Comparison of ENCODE assay signal across 26 cellular contexts in the genomic region with DNA sequence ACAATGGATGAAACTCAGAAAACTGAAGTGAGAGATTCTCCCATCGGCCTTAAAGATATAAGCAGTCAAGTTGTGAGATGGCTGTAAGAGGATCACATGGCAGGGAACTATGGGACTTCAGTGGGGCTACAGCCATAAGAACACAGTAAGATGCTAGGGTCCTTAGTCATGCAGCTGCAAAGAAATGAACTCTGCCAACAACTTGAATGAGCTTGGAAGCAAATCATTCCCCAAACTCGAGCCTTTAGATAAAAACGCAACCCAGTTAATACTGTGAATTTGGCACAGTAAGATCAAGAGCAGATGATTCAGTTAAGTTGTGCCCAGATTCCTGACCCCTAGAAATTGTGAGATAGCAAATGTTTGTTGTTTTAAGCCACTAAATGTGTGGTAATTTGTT.
DNase-seq lines count a peak whose midpoint lies in the region; ATAC-seq and TF ChIP-seq lines count a peak whose summit lies in the region.
"Had no signal": no experiment of that assay in that cellular context is flagged by ENCODE, and none has a peak within 500 bp of the region (broad histone marks: within the 10 kb centered on the region; RNA-seq: fewer than 3 reads in every experiment).

No MANE protein-coding gene starts in this region.

- peak overlapping the region; percentile 87 for H3K27ac Mint-ChIP-seq in CD4-positive, alpha-beta T cell
- H3K27ac Mint-ChIP-seq in HFFc6 (no peak overlapping the region), WTC11 (no peak overlapping the region)
- H3K27ac Mint-ChIP-seq: GM23338, memory B cell had no signal

- H3K9me3 ChIP-seq in CD4-positive, alpha-beta T cell (ENCODE audit: control insufficient read depth, low read length): no peaks in the 10 kb centered on the region
- H3K9me3 ChIP-seq: adrenal gland, neutrophil, stomach, tibial nerve had no signal

- H3K9me3 Mint-ChIP-seq in CD4-positive, alpha-beta T cell: no peaks in the 10 kb centered on the region
- H3K9me3 Mint-ChIP-seq in HFFc6: no peaks in the 10 kb centered on the region
- no peaks in the 10 kb centered on the region for H3K9me3 Mint-ChIP-seq in activated T-cell treated with anti-CD3 and anti-CD28 coated beads, Interleukin-2, amount 50 U/mL, for 4 hours
- no peaks in the 10 kb centered on the region for H3K9me3 Mint-ChIP-seq in WTC11
- H3K9me3 Mint-ChIP-seq: activated T-helper 17 cell treated with anti-CD3 and anti-CD28 coated beads, Interleukin-2, amount 50 U/mL, for 72 hours; GM23338; memory B cell had no signal

- POLR2A ChIA-PET in CD4-positive, alpha-beta T cell (lab: Charles Lee): interaction anchor here (0.9 kb wide), 1 partner anchor 116 kb away, joined by 4 read pairs; no protein-coding TSS in a partner anchor
- POLR2A ChIA-PET in WTC11 (lab: Charles Lee): no interaction called here

- no peak for ATAC-seq in CD4-positive, alpha-beta T cell (ENCODE audit: poor library complexity)
- no peak for ATAC-seq in activated T-cell treated with anti-CD3 and anti-CD28 coated beads, Interleukin-2, amount 50 U/mL, for 4 hours
- no peak for ATAC-seq in WTC11
- ATAC-seq: activated T-helper 17 cell treated with anti-CD3 and anti-CD28 coated beads, Interleukin-2, amount 50 U/mL, for 72 hours; GM23338 had no signal

- peaks cover 39% of the 10 kb centered on the region for H3K4me1 Mint-ChIP-seq in CD4-positive, alpha-beta T cell (ENCODE audit: low read depth)
- H3K4me1 Mint-ChIP-seq in HFFc6 (ENCODE audit: low read depth) (peaks cover 57% of the 10 kb centered on the region), WTC11 (peaks cover 28% of the 10 kb centered on the region)
- peaks cover 28% of the 10 kb centered on the region for H3K4me1 Mint-ChIP-seq in activated T-cell treated with anti-CD3 and anti-CD28 coated beads, Interleukin-2, amount 50 U/mL, for 4 hours (ENCODE audit: low read depth)
- H3K4me1 Mint-ChIP-seq: memory B cell had no signal

- no peaks in the 10 kb centered on the region for H3K27me3 Mint-ChIP-seq in CD4-positive, alpha-beta T cell
- H3K27me3 Mint-ChIP-seq in HFFc6 (ENCODE audit: insufficient read depth) (no peaks in the 10 kb centered on the region), WTC11 (ENCODE audit: low read depth) (no peaks in the 10 kb centered on the region)
- peaks cover 1% of the 10 kb centered on the region for H3K27me3 Mint-ChIP-seq in activated T-cell treated with anti-CD3 and anti-CD28 coated beads, Interleukin-2, amount 50 U/mL, for 4 hours (ENCODE audit: low read depth)
- H3K27me3 Mint-ChIP-seq: activated T-helper 17 cell treated with anti-CD3 and anti-CD28 coated beads, Interleukin-2, amount 50 U/mL, for 72 hours had no signal

- TF ChIP-seq CTCF in CD4-positive, alpha-beta T cell (IDR thresholded peaks at IDR 0.05): no peak
- TF ChIP-seq CTCF in HFFc6 (IDR thresholded peaks at IDR 0.05): no peak
- TF ChIP-seq CTCF in fibroblast of villous mesenchyme (IDR thresholded peaks at IDR 0.05; ENCODE audit: insufficient read depth, low read depth, low read length): no peak
- TF ChIP-seq CTCF in WTC11 (IDR thresholded peaks at IDR 0.05): no peak

- no peak overlapping the region for H3K4me3 Mint-ChIP-seq in CD4-positive, alpha-beta T cell
- no peak overlapping the region for H3K4me3 Mint-ChIP-seq in HFFc6
- no peak overlapping the region for H3K4me3 Mint-ChIP-seq in activated T-cell treated with anti-CD3 and anti-CD28 coated beads, Interleukin-2, amount 50 U/mL, for 4 hours
- no peak overlapping the region for H3K4me3 Mint-ChIP-seq in WTC11
- H3K4me3 Mint-ChIP-seq: GM23338, memory B cell had no signal

- no peak overlapping the region for H3K4me3 ChIP-seq in fibroblast of villous mesenchyme (ENCODE audit: low read depth, low read length)
- H3K4me3 ChIP-seq: adrenal gland, GM23338, SK-N-MC, stomach, tibial nerve had no signal

- no peaks in the 10 kb centered on the region for H3K27me3 ChIP-seq in CD4-positive, alpha-beta T cell (ENCODE audit: control insufficient read depth, insufficient read depth, low read length)
- H3K27me3 ChIP-seq: adrenal gland, neutrophil, stomach, tibial nerve had no signal

- CTCF ChIA-PET in CD4-positive, alpha-beta T cell (lab: Charles Lee): interaction anchor here (0.7 kb wide), 1 partner anchor 121 kb away, joined by 3 read pairs; no protein-coding TSS in a partner anchor
- CTCF ChIA-PET in WTC11 (lab: Charles Lee): no interaction called here

- intact Hi-C loops in CD4-positive, alpha-beta T cell (cut with DNase I, micrococcal nuclease): loop anchor here in 1 of 2 experiments (1.0 kb wide), 1 partner anchor 116 kb away; no protein-coding TSS in a partner anchor

- H3K36me3 Mint-ChIP-seq in CD4-positive, alpha-beta T cell (ENCODE audit: low read depth): no peaks in the 10 kb centered on the region
- 0 out of 2 replicates have a peak, but pooled peaks cover 8% of the 10 kb centered on the region for H3K36me3 Mint-ChIP-seq in HFFc6 (ENCODE audit: low read depth)
- no peaks in the 10 kb centered on the region for H3K36me3 Mint-ChIP-seq in activated T-cell treated with anti-CD3 and anti-CD28 coated beads, Interleukin-2, amount 50 U/mL, for 4 hours (ENCODE audit: insufficient read depth)
- no peaks in the 10 kb centered on the region for H3K36me3 Mint-ChIP-seq in WTC11
- H3K36me3 Mint-ChIP-seq: memory B cell had no signal

- no peak overlapping the region for H3K27ac ChIP-seq in CD4-positive, alpha-beta T cell (ENCODE audit: low read depth, low read length)
- H3K27ac ChIP-seq: adrenal gland, neutrophil, SK-N-MC, stomach, tibial nerve had no signal

- no peak for DNase-seq in CD4-positive, alpha-beta T cell
- peak; percentile 0 for DNase-seq in HFFc6
- peak; percentile 67 for DNase-seq in astrocyte of the hippocampus (ENCODE audit: low read depth, low spot score)
- peak; percentile 13 for DNase-seq in fibroblast of villous mesenchyme (ENCODE audit: low read depth)
- DNase-seq in NCI-H2196 treated with DMSO at 0.1 percent for 48 hours (lab: John Stamatoyannopoulos, UW; ENCODE audit: unreplicated experiment): no peak
- no peak for DNase-seq in activated T-cell treated with anti-CD3 and anti-CD28 coated beads, Interleukin-2, amount 50 U/mL, for 4 hours
- no peak for DNase-seq in NCI-H2171 treated with DMSO at 0.1 percent for 48 hours (lab: John Stamatoyannopoulos, UW)
- DNase-seq in WTC11 (ENCODE audit: low spot score): no peak
- DNase-seq: adrenal gland; central memory CD4-positive, alpha-beta T cell; dermis blood vessel endothelial cell; GF-D8; NCI-H1092; NCI-H187 treated with DMSO at 0.1 percent for 48 hours; NCI-H345; NCI-H774; RPMI8226; stimulated activated CD8-positive, alpha-beta memory T cell treated with anti-CD3 and anti-CD28 coated beads, Interleukin-4, amount 100 ng/mL, for 48 hours; stomach; T-helper 2 cell had no signal

TF ChIP-seq in WTC11, 78 proteins besides CTCF, POLR2A, EP300 and RAD21 (continues in another document):
- TF ChIP-seq, protein P1, sequence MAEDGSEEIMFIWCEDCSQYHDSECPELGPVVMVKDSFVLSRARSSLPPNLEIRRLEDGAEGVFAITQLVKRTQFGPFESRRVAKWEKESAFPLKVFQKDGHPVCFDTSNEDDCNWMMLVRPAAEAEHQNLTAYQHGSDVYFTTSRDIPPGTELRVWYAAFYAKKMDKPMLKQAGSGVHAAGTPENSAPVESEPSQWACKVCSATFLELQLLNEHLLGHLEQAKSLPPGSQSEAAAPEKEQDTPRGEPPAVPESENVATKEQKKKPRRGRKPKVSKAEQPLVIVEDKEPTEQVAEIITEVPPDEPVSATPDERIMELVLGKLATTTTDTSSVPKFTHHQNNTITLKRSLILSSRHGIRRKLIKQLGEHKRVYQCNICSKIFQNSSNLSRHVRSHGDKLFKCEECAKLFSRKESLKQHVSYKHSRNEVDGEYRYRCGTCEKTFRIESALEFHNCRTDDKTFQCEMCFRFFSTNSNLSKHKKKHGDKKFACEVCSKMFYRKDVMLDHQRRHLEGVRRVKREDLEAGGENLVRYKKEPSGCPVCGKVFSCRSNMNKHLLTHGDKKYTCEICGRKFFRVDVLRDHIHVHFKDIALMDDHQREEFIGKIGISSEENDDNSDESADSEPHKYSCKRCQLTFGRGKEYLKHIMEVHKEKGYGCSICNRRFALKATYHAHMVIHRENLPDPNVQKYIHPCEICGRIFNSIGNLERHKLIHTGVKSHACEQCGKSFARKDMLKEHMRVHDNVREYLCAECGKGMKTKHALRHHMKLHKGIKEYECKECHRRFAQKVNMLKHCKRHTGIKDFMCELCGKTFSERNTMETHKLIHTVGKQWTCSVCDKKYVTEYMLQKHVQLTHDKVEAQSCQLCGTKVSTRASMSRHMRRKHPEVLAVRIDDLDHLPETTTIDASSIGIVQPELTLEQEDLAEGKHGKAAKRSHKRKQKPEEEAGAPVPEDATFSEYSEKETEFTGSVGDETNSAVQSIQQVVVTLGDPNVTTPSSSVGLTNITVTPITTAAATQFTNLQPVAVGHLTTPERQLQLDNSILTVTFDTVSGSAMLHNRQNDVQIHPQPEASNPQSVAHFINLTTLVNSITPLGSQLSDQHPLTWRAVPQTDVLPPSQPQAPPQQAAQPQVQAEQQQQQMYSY (CRISPR knock-in tag; IDR thresholded peaks at IDR 0.05): no peak
- TF ChIP-seq GABPB1 (CRISPR knock-in tag; IDR thresholded peaks at IDR 0.05) (no peak), ZNF317 (CRISPR knock-in tag; IDR thresholded peaks at IDR 0.05; ENCODE audit: borderline replicate concordance, low read depth) (no peak), NR1H2 (CRISPR knock-in tag; IDR thresholded peaks at IDR 0.05) (no peak), TCF7 (CRISPR knock-in tag; IDR thresholded peaks at IDR 0.05; ENCODE audit: low read depth) (no peak), ZNF416 (CRISPR knock-in tag; IDR thresholded peaks at IDR 0.05) (no peak), KAT7 (CRISPR knock-in tag; IDR thresholded peaks at IDR 0.05; ENCODE audit: borderline replicate concordance) (no peak), ZNF423 (CRISPR knock-in tag; IDR thresholded peaks at IDR 0.05) (no peak), FOXP1 (CRISPR knock-in tag; IDR thresholded peaks at IDR 0.05; ENCODE audit: borderline replicate concordance) (no peak), ETV6 (CRISPR knock-in tag; IDR thresholded peaks at IDR 0.05) (no peak)
- TF ChIP-seq, protein P2, sequence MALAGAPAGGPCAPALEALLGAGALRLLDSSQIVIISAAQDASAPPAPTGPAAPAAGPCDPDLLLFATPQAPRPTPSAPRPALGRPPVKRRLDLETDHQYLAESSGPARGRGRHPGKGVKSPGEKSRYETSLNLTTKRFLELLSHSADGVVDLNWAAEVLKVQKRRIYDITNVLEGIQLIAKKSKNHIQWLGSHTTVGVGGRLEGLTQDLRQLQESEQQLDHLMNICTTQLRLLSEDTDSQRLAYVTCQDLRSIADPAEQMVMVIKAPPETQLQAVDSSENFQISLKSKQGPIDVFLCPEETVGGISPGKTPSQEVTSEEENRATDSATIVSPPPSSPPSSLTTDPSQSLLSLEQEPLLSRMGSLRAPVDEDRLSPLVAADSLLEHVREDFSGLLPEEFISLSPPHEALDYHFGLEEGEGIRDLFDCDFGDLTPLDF (CRISPR knock-in tag; IDR thresholded peaks at IDR 0.05): no peak

Comparison
In these comparisons a context has a peak if more than half of its experiments do, and no peak if none do; other contexts are left out.
1. DNase-seq: peak in HFFc6 (single experiment), astrocyte of the hippocampus (single experiment) and fibroblast of villous mesenchyme (single experiment); none in CD4-positive, alpha-beta T cell (0 of 10), NCI-H2196 treated with DMSO at 0.1 percent for 48 hours (single experiment), activated T-cell treated with anti-CD3 and anti-CD28 coated beads, Interleukin-2, amount 50 U/mL, for 4 hours (single experiment), NCI-H2171 treated with DMSO at 0.1 percent for 48 hours (single experiment) and WTC11 (single experiment).